In the genomic region with DNA sequence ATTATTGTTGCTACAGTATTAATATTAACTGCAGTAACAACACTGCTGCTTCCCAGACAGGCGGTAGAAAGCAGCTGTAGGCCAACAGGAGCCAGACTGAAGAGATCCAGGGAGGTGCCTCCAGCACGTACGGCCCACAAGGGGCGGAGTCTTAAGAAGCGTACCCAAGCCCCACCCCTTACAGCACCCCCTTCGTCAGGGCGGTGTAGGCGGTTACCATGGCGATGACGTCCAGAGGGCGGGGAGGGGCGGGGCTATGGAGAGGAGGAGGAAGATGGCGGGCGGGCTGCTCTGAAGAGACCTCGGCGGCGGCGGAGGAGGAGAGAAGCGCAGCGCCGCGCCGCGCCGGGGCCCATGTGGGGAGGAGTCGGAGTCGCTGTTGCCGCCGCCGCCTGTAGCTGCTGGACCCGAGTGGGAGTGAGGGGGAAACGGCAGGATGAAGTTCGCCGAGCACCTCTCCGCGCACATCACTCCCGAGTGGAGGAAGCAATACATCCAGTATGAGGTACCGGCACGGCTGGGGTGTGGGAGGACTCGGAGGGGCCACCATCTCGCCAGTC, we compare ENCODE assay signal across 1 cellular context.
A peak's percentile ranks its signal among the peaks of the same experiment; 100 is the strongest.
TF ChIP-seq lines count a peak whose summit lies in the region.

XPR1 (plus strand) TSS at position 257 of the 560 bp plus-strand sequence; CDS start at position 437, 180 bp downstream.

TF ChIP-seq in HepG2, 621 proteins besides CTCF, POLR2A, EP300 and RAD21 (continued from another document and continues in another):
- TF ChIP-seq KDM3A (CRISPR knock-in tag; IDR thresholded peaks at IDR 0.05; ENCODE audit: low read depth) (no peak), GATAD1 (CRISPR knock-in tag; IDR thresholded peaks at IDR 0.05) (peak; percentile 35; the same call in 1 of the 2 replicates), ZNF556 (CRISPR knock-in tag; IDR thresholded peaks at IDR 0.05; ENCODE audit: borderline replicate concordance) (0 out of 2 replicates have a peak, but pooled peaks have one; percentile 58), GABPA (IDR thresholded peaks at IDR 0.05; ENCODE audit: low read depth, low read length) (no peak), GABPA (CRISPR knock-in tag; IDR thresholded peaks at IDR 0.05; ENCODE audit: low read depth) (no peak), ZFP36L2 (CRISPR knock-in tag; IDR thresholded peaks at IDR 0.05) (no peak), ZSCAN12 (CRISPR knock-in tag; IDR thresholded peaks at IDR 0.05) (no peak), ZNF44 (CRISPR knock-in tag; IDR thresholded peaks at IDR 0.05) (peak; percentile 43; the same call in 1 of the 2 replicates), JARID2 (CRISPR knock-in tag; IDR thresholded peaks at IDR 0.05; ENCODE audit: insufficient replicate concordance) (no peak), ZFYVE20 (CRISPR knock-in tag; IDR thresholded peaks at IDR 0.05; ENCODE audit: borderline replicate concordance, low read depth) (no peak), ETV6 (CRISPR knock-in tag; conservative IDR thresholded peaks at IDR 0.05) (no peak), POLR2AphosphoS2 (IDR thresholded peaks at IDR 0.05; ENCODE audit: low read depth, low read length) (no peak), IKZF4 (CRISPR knock-in tag; IDR thresholded peaks at IDR 0.05; ENCODE audit: borderline replicate concordance, low read depth, not compliant biosample characterization) (no peak), ZNF253 (CRISPR knock-in tag; IDR thresholded peaks at IDR 0.05; ENCODE audit: borderline replicate concordance) (no peak), ARID5B (CRISPR knock-in tag; IDR thresholded peaks at IDR 0.05) (no peak), ZBTB7B (CRISPR knock-in tag; IDR thresholded peaks at IDR 0.05) (no peak), JUN (CRISPR knock-in tag; IDR thresholded peaks at IDR 0.05) (no peak), CHCHD3 (CRISPR knock-in tag; IDR thresholded peaks at IDR 0.05) (no peak), SAFB2 (CRISPR knock-in tag; IDR thresholded peaks at IDR 0.05; ENCODE audit: borderline replicate concordance, low read depth) (peak; percentile 62; the same call in 1 of the 2 replicates), IKZF1 (IDR thresholded peaks at IDR 0.05) (no peak), AGO1 (IDR thresholded peaks at IDR 0.05; ENCODE audit: low read depth, low read length, poor library complexity, severe bottlenecking) (peak; percentile 43), SIX1 (CRISPR knock-in tag; IDR thresholded peaks at IDR 0.05; ENCODE audit: borderline replicate concordance) (no peak), MED1 (CRISPR knock-in tag; IDR thresholded peaks at IDR 0.05) (no peak; the same call in 1 of the 2 replicates), ZNF549 (CRISPR knock-in tag; IDR thresholded peaks at IDR 0.05) (no peak), TCF7L2 (IDR thresholded peaks at IDR 0.05; ENCODE audit: low read depth, low read length) (no peak), TMF1 (CRISPR knock-in tag; IDR thresholded peaks at IDR 0.05; ENCODE audit: low read depth) (no peak), GPN1 (CRISPR knock-in tag; IDR thresholded peaks at IDR 0.05; ENCODE audit: borderline replicate concordance) (no peak; the same call in 1 of the 2 replicates), SMAD3 (CRISPR knock-in tag; IDR thresholded peaks at IDR 0.05) (no peak), RXRA (CRISPR knock-in tag; IDR thresholded peaks at IDR 0.05) (no peak), ZNF780A (CRISPR knock-in tag; IDR thresholded peaks at IDR 0.05) (no peak), CENPT (CRISPR knock-in tag; IDR thresholded peaks at IDR 0.05; ENCODE audit: low read depth) (no peak), ZBTB38 (CRISPR knock-in tag; IDR thresholded peaks at IDR 0.05) (0 out of 2 replicates have a peak, but pooled peaks have one; percentile 52), RFXAP (CRISPR knock-in tag; IDR thresholded peaks at IDR 0.05; ENCODE audit: borderline replicate concordance) (no peak), TARDBP (CRISPR knock-in tag; IDR thresholded peaks at IDR 0.05) (peak; percentile 53; the same call in 1 of the 2 replicates), YY1 (IDR thresholded peaks at IDR 0.05; ENCODE audit: insufficient read depth, insufficient replicate concordance, low read depth, low read length) (peak; percentile 92), ZNF230 (CRISPR knock-in tag; IDR thresholded peaks at IDR 0.05) (peak; percentile 87; the same call in 1 of the 2 replicates), ATF7 (IDR thresholded peaks at IDR 0.05) (no peak), ATF7 (CRISPR knock-in tag; IDR thresholded peaks at IDR 0.05) (0 out of 2 replicates have a peak, but pooled peaks have one; percentile 50), CREM (IDR thresholded peaks at IDR 0.05) (peak; percentile 48; the same call in 1 of the 2 replicates), CREM (CRISPR knock-in tag; IDR thresholded peaks at IDR 0.05) (no peak), SOX6 (IDR thresholded peaks at IDR 0.05) (no peak), SOX6 (CRISPR knock-in tag; IDR thresholded peaks at IDR 0.05) (peak; percentile 45; the same call in 1 of the 2 replicates), LRRFIP1 (CRISPR knock-in tag; conservative IDR thresholded peaks at IDR 0.05) (0 out of 2 replicates have a peak, but pooled peaks have one; percentile 65), TFDP2 (CRISPR knock-in tag; IDR thresholded peaks at IDR 0.05) (peak; percentile 39; the same call in 1 of the 2 replicates), ZNF331 (CRISPR knock-in tag; IDR thresholded peaks at IDR 0.05) (0 out of 2 replicates have a peak, but pooled peaks have one; percentile 12), FOXO1 (CRISPR knock-in tag; IDR thresholded peaks at IDR 0.05) (0 out of 2 replicates have a peak, but pooled peaks have one; percentile 50)
- TF ChIP-seq, protein P1, sequence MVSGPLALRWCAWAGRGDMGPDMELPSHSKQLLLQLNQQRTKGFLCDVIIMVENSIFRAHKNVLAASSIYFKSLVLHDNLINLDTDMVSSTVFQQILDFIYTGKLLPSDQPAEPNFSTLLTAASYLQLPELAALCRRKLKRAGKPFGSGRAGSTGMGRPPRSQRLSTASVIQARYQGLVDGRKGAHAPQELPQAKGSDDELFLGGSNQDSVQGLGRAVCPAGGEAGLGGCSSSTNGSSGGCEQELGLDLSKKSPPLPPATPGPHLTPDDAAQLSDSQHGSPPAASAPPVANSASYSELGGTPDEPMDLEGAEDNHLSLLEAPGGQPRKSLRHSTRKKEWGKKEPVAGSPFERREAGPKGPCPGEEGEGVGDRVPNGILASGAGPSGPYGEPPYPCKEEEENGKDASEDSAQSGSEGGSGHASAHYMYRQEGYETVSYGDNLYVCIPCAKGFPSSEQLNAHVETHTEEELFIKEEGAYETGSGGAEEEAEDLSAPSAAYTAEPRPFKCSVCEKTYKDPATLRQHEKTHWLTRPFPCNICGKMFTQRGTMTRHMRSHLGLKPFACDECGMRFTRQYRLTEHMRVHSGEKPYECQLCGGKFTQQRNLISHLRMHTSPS (CRISPR knock-in tag; IDR thresholded peaks at IDR 0.05; ENCODE audit: low read depth): no peak
- TF ChIP-seq, protein P2, sequence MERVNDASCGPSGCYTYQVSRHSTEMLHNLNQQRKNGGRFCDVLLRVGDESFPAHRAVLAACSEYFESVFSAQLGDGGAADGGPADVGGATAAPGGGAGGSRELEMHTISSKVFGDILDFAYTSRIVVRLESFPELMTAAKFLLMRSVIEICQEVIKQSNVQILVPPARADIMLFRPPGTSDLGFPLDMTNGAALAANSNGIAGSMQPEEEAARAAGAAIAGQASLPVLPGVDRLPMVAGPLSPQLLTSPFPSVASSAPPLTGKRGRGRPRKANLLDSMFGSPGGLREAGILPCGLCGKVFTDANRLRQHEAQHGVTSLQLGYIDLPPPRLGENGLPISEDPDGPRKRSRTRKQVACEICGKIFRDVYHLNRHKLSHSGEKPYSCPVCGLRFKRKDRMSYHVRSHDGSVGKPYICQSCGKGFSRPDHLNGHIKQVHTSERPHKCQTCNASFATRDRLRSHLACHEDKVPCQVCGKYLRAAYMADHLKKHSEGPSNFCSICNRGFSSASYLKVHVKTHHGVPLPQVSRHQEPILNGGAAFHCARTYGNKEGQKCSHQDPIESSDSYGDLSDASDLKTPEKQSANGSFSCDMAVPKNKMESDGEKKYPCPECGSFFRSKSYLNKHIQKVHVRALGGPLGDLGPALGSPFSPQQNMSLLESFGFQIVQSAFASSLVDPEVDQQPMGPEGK (CRISPR knock-in tag; IDR thresholded peaks at IDR 0.05): no peak
- TF ChIP-seq, protein P3, sequence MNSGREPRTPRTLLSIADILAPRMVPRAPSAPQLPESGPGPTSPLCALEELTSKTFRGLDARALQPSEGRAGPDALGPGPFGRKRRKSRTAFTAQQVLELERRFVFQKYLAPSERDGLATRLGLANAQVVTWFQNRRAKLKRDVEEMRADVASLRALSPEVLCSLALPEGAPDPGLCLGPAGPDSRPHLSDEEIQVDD (CRISPR knock-in tag; IDR thresholded peaks at IDR 0.05; ENCODE audit: borderline replicate concordance): no peak
- TF ChIP-seq, protein P4, sequence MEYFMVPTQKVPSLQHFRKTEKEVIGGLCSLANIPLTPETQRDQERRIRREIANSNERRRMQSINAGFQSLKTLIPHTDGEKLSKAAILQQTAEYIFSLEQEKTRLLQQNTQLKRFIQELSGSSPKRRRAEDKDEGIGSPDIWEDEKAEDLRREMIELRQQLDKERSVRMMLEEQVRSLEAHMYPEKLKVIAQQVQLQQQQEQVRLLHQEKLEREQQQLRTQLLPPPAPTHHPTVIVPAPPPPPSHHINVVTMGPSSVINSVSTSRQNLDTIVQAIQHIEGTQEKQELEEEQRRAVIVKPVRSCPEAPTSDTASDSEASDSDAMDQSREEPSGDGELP (IDR thresholded peaks at IDR 0.05; ENCODE audit: borderline replicate concordance, low read depth): 0 out of 2 replicates have a peak, but pooled peaks have one; percentile 25
- TF ChIP-seq, protein P5, sequence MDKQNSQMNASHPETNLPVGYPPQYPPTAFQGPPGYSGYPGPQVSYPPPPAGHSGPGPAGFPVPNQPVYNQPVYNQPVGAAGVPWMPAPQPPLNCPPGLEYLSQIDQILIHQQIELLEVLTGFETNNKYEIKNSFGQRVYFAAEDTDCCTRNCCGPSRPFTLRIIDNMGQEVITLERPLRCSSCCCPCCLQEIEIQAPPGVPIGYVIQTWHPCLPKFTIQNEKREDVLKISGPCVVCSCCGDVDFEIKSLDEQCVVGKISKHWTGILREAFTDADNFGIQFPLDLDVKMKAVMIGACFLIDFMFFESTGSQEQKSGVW (CRISPR knock-in tag; IDR thresholded peaks at IDR 0.05; ENCODE audit: borderline replicate concordance): no peak
